Comparison of ENCODE assay signal across 29 cellular contexts in the genomic region with DNA sequence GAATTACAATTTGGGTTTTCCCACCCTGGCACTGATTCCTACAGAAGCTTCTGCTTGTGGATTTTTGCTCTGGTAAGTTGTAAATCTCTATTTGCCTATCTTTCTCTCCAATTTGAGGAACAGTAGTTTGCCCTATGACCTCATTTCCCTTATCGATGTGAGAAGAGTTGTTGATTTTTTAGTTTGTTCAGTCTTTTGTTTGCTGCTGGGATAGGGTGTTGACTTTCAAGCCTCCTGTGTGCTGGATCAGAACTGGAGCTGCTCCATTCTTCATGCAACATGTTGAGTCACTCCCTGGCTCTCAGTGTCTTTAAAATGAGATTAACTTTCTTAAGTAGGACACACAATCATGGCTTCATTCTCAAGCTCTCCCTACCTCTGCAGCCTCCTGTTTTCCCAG.
A peak's percentile ranks its signal among the peaks of the same experiment; 100 is the strongest.
DNase-seq lines count a peak whose midpoint lies in the region; ATAC-seq and TF ChIP-seq lines count a peak whose summit lies in the region.
"Had no signal": no experiment of that assay in that cellular context is flagged by ENCODE, and none has a peak within 500 bp of the region (broad histone marks: within the 10 kb centered on the region; RNA-seq: fewer than 3 reads in every experiment).

No MANE protein-coding gene starts in this region.

- H3K27me3 ChIP-seq in body of pancreas (no peaks in the 10 kb centered on the region), right lobe of liver (no peaks in the 10 kb centered on the region)
- H3K27me3 ChIP-seq: breast epithelium, ovary, tibial artery had no signal

- TF ChIP-seq CTCF in body of pancreas (IDR thresholded peaks at IDR 0.05) = no peak
- TF ChIP-seq CTCF in right lobe of liver (IDR thresholded peaks at IDR 0.05) = no peak
- TF ChIP-seq CTCF in HFFc6 (IDR thresholded peaks at IDR 0.05) = no peak

- H3K27ac ChIP-seq in body of pancreas = peak overlapping the region in 3 of 4 donors; percentile 18 to 54 (median 26)
- no peak overlapping the region for H3K27ac ChIP-seq in right lobe of liver
- H3K27ac ChIP-seq: BLaER1, breast epithelium, ovary, tibial artery had no signal

- H3K4me1 Mint-ChIP-seq in HFFc6 (ENCODE audit: low read depth) = no peaks in the 10 kb centered on the region
- H3K4me1 Mint-ChIP-seq: activated CD4-positive, alpha-beta memory T cell treated with anti-CD3 and anti-CD28 coated beads, Interleukin-2, amount 10 ng/mL, durations not matched to agents 7 days and 5 days; activated naive CD4-positive, alpha-beta T cell treated with anti-CD3 and anti-CD28 coated beads, Interleukin-2, amount 10 ng/mL, durations not matched to agents 7 days and 5 days; IgD-negative memory B cell; memory B cell; nephron progenitor cell had no signal

- ATAC-seq in body of pancreas (peak; percentile 87), right lobe of liver (peak; percentile 65 to 95 (median 78))

- no peak overlapping the region for H3K4me3 Mint-ChIP-seq in HFFc6
- H3K4me3 Mint-ChIP-seq: activated CD4-positive, alpha-beta memory T cell treated with anti-CD3 and anti-CD28 coated beads, Interleukin-2, amount 10 ng/mL, durations not matched to agents 7 days and 5 days; activated naive CD4-positive, alpha-beta T cell treated with anti-CD3 and anti-CD28 coated beads, Interleukin-2, amount 10 ng/mL, durations not matched to agents 7 days and 5 days; activated T-helper 1 cell treated with anti-CD3 and anti-CD28 coated beads, Interleukin-12 subunit alpha, Interleukin-12 subunit beta, Interleukin-2, Interleukin-4 antibody, amounts not matched to agents 30 ng/mL and 10 ng/mL and 1 ng/mL, durations not matched to agents 14 hours and 24 hours and 36 hours; IgD-negative memory B cell; memory B cell; nephron progenitor cell had no signal

- intact Hi-C loops in body of pancreas (cut with DNase I) = no loop called here
- intact Hi-C loops in right lobe of liver (cut with DNase I) = no loop called here

- H3K36me3 Mint-ChIP-seq in HFFc6 (ENCODE audit: low read depth) = no peaks in the 10 kb centered on the region
- H3K36me3 Mint-ChIP-seq: activated naive CD4-positive, alpha-beta T cell treated with anti-CD3 and anti-CD28 coated beads, Interleukin-2, amount 10 ng/mL, durations not matched to agents 7 days and 5 days; memory B cell had no signal

- H3K4me1 ChIP-seq in body of pancreas (peaks cover 23% of the 10 kb centered on the region), right lobe of liver (peaks cover 0 to 6% (median 0%) of the 10 kb centered on the region in 4 donors)
- H3K4me1 ChIP-seq: BLaER1, breast epithelium, tibial artery had no signal

- 0 to 4% methylated on average over 1 of the region's 1 CpG for WGBS in body of pancreas, 2 donors
- 7% methylated on average over 1 of the region's 1 CpG for WGBS in right lobe of liver (ENCODE audit: insufficient coverage, low coverage, low lambda C conversion rate, missing lambda C conversion rate)

- H3K9me3 Mint-ChIP-seq in HFFc6 = peaks cover 4% of the 10 kb centered on the region; the same call in 1 of the 2 replicates
- H3K9me3 Mint-ChIP-seq: activated naive CD4-positive, alpha-beta T cell treated with anti-CD3 and anti-CD28 coated beads, Interleukin-2, amount 10 ng/mL, durations not matched to agents 7 days and 5 days; memory B cell had no signal

- DNase-seq in AG20443 (ENCODE audit: low spot score) (peak; percentile 58), HuH-7 (ENCODE audit: low spot score) (peak; percentile 27), body of pancreas (peak; percentile 21 to 34 (median 26)), right lobe of liver (no peak), NCI-H510A (lab: John Stamatoyannopoulos, UW) (no peak), HFFc6 (no peak), NCI-H2107 (lab: John Stamatoyannopoulos, UW) (no peak)
- DNase-seq: activated CD4-positive, alpha-beta memory T cell treated with anti-CD3 and anti-CD28 coated beads, Interleukin-2, amount 10 ng/mL, durations not matched to agents 7 days and 5 days; activated CD4-positive, CD25-positive, alpha-beta regulatory T cell treated with anti-CD3 and anti-CD28 coated beads, Interleukin-2, amount 50 U/mL, for 72 hours; activated CD8-positive, alpha-beta memory T cell treated with anti-CD3 and anti-CD28 coated beads, Interleukin-2, amount 50 U/mL, for 4 hours; activated naive CD4-positive, alpha-beta T cell treated with anti-CD3 and anti-CD28 coated beads, Interleukin-2, amount 10 ng/mL, durations not matched to agents 7 days and 5 days; amniotic stem cell; DMS153; hippocampal formation; MV-4-11; NCI-H1436 treated with DMSO at 0.1 percent for 48 hours; NCI-H510A treated with DMSO at 0.1 percent for 48 hours; nephron progenitor cell; NK-92 treated with Interleukin-12 subunit alpha and Interleukin-12 subunit beta, amount 100 ng/mL, for 24 hours; ovary; SHP77; stimulated activated CD4-positive, alpha-beta T cell treated with anti-CD3 and anti-CD28 coated beads, Interleukin-1b, Interleukin-23, amount 100 ng/mL, for 48 hours; T-helper 2 cell had no signal

- no peak for TF ChIP-seq POLR2A in body of pancreas (IDR thresholded peaks at IDR 0.05)
- TF ChIP-seq POLR2A in right lobe of liver (IDR thresholded peaks at IDR 0.05) = no peak

- H3K4me3 ChIP-seq in body of pancreas (no peak overlapping the region), right lobe of liver (no peak overlapping the region)
- H3K4me3 ChIP-seq: BLaER1, breast epithelium, ovary, tibial artery had no signal

- H3K36me3 ChIP-seq in body of pancreas (replicated peaks in 1 of 2; ENCODE audit: insufficient read depth in 1 of 2, low read depth in 2 of 2) = no peaks in the 10 kb centered on the region
- no peaks in the 10 kb centered on the region for H3K36me3 ChIP-seq in right lobe of liver
- H3K36me3 ChIP-seq: BLaER1, breast epithelium, ovary, tibial artery had no signal

- no peak overlapping the region for H3K27ac Mint-ChIP-seq in HFFc6
- H3K27ac Mint-ChIP-seq: activated CD4-positive, alpha-beta memory T cell treated with anti-CD3 and anti-CD28 coated beads, Interleukin-2, amount 10 ng/mL, durations not matched to agents 7 days and 5 days; activated naive CD4-positive, alpha-beta T cell treated with anti-CD3 and anti-CD28 coated beads, Interleukin-2, amount 10 ng/mL, durations not matched to agents 7 days and 5 days; activated T-helper 1 cell treated with anti-CD3 and anti-CD28 coated beads, Interleukin-12 subunit alpha, Interleukin-12 subunit beta, Interleukin-2, Interleukin-4 antibody, amounts not matched to agents 30 ng/mL and 10 ng/mL and 1 ng/mL, durations not matched to agents 14 hours and 24 hours and 36 hours; IgD-negative memory B cell; memory B cell; nephron progenitor cell had no signal

- H3K27me3 Mint-ChIP-seq in HFFc6 (ENCODE audit: insufficient read depth) = no peaks in the 10 kb centered on the region; the same call in none of the 2 replicates

- H3K9me3 ChIP-seq in body of pancreas (no peaks in the 10 kb centered on the region), right lobe of liver (no peaks in the 10 kb centered on the region)
- H3K9me3 ChIP-seq: BLaER1, breast epithelium, ovary, tibial artery had no signal

Comparison
In these comparisons a context has a peak if more than half of its experiments do, and no peak if none do; other contexts are left out.
1. DNase-seq: peak in AG20443 (single experiment), HuH-7 (single experiment) and body of pancreas (4 of 4); none in right lobe of liver (0 of 3), NCI-H510A (single experiment), HFFc6 (single experiment) and NCI-H2107 (single experiment).
2. H3K27ac ChIP-seq: peak in body of pancreas (3 of 4); none in right lobe of liver (0 of 3).